21 cellular contexts compared by ENCODE assay signal in the genomic region with DNA sequence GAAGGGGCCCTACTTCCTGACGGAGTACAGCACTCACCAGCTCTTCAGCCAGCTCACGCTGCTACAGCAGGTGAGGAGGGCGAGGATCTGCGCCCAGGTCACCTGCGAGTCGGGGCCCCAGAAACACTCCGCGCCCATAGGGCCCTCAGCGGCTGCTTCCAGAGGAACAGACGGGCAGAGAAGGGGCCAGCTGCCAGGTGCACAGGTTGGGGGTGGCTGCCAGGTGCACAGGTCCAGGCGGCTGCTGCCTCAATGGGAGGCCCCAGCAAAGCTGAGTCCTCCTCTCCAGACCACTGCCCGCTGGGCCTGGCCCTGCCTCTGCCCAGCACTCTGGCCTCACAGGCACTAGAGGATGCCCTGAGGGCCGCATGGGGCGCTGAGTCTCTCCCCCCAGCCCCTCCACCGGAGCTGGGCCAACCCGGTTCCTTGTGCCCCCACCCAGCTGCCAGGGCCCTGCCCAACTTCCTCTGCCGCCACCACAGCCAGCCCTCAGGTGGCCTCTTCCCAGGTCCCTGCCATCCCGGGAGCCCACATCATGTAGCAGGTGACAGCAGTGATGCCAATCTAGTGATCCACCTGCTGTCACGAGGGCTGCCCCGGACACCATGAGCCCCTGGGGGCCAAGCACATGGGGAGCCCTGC. TPM values are rescaled to one million over a fixed set of nuclear protein-coding genes. Genes with fewer than 3 reads are reported as not detected.
"Had no signal": no experiment of that assay in that cellular context is flagged by ENCODE, and none has a peak within 500 bp of the region (broad histone marks: within the 10 kb centered on the region; RNA-seq: fewer than 3 reads in every experiment).

No MANE protein-coding gene starts in this region.

- ATAC-seq: effector memory CD8-positive, alpha-beta T cell; gastrocnemius medialis; left ventricle myocardium superior; naive thymus-derived CD4-positive, alpha-beta T cell; psoas muscle; sciatic nerve had no signal

- H3K4me3 ChIP-seq: esophagus muscularis mucosa, gastrocnemius medialis, psoas muscle had no signal

- DNase-seq: effector memory CD8-positive, alpha-beta T cell; gastrocnemius medialis; islet precursor cell; left ventricle myocardium superior; mesendoderm; nephron progenitor cell; retina; stimulated activated CD4-positive, alpha-beta T cell treated with anti-CD3 and anti-CD28 coated beads, Interleukin-2, amount 100 ng/mL, for 24 hours; stimulated activated naive CD4-positive, alpha-beta T cell; trophoblast cell had no signal

- H3K9me3 ChIP-seq: esophagus muscularis mucosa, gastrocnemius medialis, neutrophil, psoas muscle had no signal

- H3K36me3 ChIP-seq: esophagus muscularis mucosa, gastrocnemius medialis, neutrophil had no signal

- H3K4me1 ChIP-seq: esophagus muscularis mucosa, gastrocnemius medialis, psoas muscle had no signal

- H3K27ac ChIP-seq: epithelial cell of prostate, esophagus muscularis mucosa, gastrocnemius medialis, neutrophil, psoas muscle had no signal

RNA-seq across cellular contexts. Expression of a gene that starts 17.0 kb away (rescaled TPM):
- total RNA-seq: esophagus muscularis mucosa, fibroblast of villous mesenchyme, gastrocnemius medialis, left ventricle myocardium superior, lung microvascular endothelial cell, mononuclear cell, osteoblast, psoas muscle, sciatic nerve, skeletal muscle tissue had no signal
- polyA plus RNA-seq: naive thymus-derived CD4-positive, alpha-beta T cell; psoas muscle had no signal

RNA-seq across cellular contexts. Expression of a gene that starts 24.7 kb away (rescaled TPM):
- total RNA-seq: fibroblast of villous mesenchyme, lung microvascular endothelial cell, osteoblast, skeletal muscle tissue had no signal
- polyA plus RNA-seq: naive thymus-derived CD4-positive, alpha-beta T cell had no signal

RNA-seq across cellular contexts. Expression of a gene that starts 53.0 kb away (rescaled TPM):
- total RNA-seq: osteoblast had no signal
- polyA plus RNA-seq: naive thymus-derived CD4-positive, alpha-beta T cell had no signal
